In genomic region chr6:79869184-79869583, GRCh38 we compare ENCODE assay signal across 12 cellular contexts.
DNase-seq lines count a peak whose midpoint lies in the region; ATAC-seq and TF ChIP-seq lines count a peak whose summit lies in the region.
"Had no signal": no experiment of that assay in that cellular context is flagged by ENCODE, and none has a peak within 500 bp of the region (broad histone marks: within the 10 kb centered on the region; RNA-seq: fewer than 3 reads in every experiment).

No MANE protein-coding gene starts in this region.

- H3K27ac ChIP-seq in MM.1S (ENCODE audit: low read length) (no peak overlapping the region), dorsolateral prefrontal cortex (peak overlapping the region in 3 of 59 donors; percentile 40 to 46 (median 44)), prostate gland (peak overlapping the region; percentile 3 to 54)
- H3K27ac ChIP-seq: adrenal gland, gastroesophageal sphincter had no signal

- H3K4me2 ChIP-seq in MM.1S (ENCODE audit: low read depth, low read length), result peak overlapping the region; percentile 54; the same call in 1 of the 2 replicates

- no peak overlapping the region for H3K27ac Mint-ChIP-seq in activated CD8-positive, alpha-beta T cell treated with anti-CD3 and anti-CD28 coated beads, Interleukin-2, amount 10 ng/mL, durations not matched to agents 7 days and 5 days
- H3K27ac Mint-ChIP-seq: activated T-cell treated with anti-CD3 and anti-CD28 coated beads, Interleukin-2, amount 50 U/mL, for 24 hours had no signal

- intact Hi-C loops in dorsolateral prefrontal cortex (cut with DNase I), result loop anchor here (2.0 to 5.0 kb wide), 2 partner anchors 90 to 792 kb away; partner anchors contain the start of gene PHIP (in 1 of the 2)
- intact Hi-C loops in prostate gland (cut with DNase I), result loop anchor here (5.0 kb wide), 1 partner anchor 92 kb away; no protein-coding TSS in a partner anchor

- H3K4me1 ChIP-seq in MM.1S (ENCODE audit: low read length) (0 out of 2 replicates have a peak, but pooled peaks cover 5% of the 10 kb centered on the region), prostate gland (replicated peaks) (no peaks in the 10 kb centered on the region)
- H3K4me1 ChIP-seq: adrenal gland had no signal

- H3K9me3 ChIP-seq in MM.1S (replicated peaks; ENCODE audit: insufficient read depth, low read length) (no peaks in the 10 kb centered on the region), prostate gland (no peaks in the 10 kb centered on the region)
- H3K9me3 ChIP-seq: adrenal gland, gastroesophageal sphincter had no signal

- H3K9me3 Mint-ChIP-seq in activated CD8-positive, alpha-beta T cell treated with anti-CD3 and anti-CD28 coated beads, Interleukin-2, amount 10 ng/mL, durations not matched to agents 7 days and 5 days (ENCODE audit: insufficient read depth), result no peaks in the 10 kb centered on the region
- H3K9me3 Mint-ChIP-seq: activated CD4-positive, alpha-beta T cell treated with anti-CD3 and anti-CD28 coated beads, Interleukin-2, amount 10 ng/mL, durations not matched to agents 7 days and 5 days; activated T-cell treated with anti-CD3 and anti-CD28 coated beads, Interleukin-2, amount 50 U/mL, for 24 hours had no signal

- no peaks in the 10 kb centered on the region for H3K9me2 ChIP-seq in MM.1S (replicated peaks; ENCODE audit: insufficient read depth, low read length)

- no peak for TF ChIP-seq CTCF in MM.1S (IDR thresholded peaks at IDR 0.05; ENCODE audit: low read length)
- no peak for TF ChIP-seq CTCF in dorsolateral prefrontal cortex (IDR thresholded peaks at IDR 0.05 in 54 of 56, conservative IDR thresholded peaks at IDR 0.05 in 2 of 56; ENCODE audit: low read depth in 1 of 56, partially characterized antibody in 56 of 56)
- TF ChIP-seq CTCF in prostate gland (IDR thresholded peaks at IDR 0.05), result no peak

- ATAC-seq in activated CD8-positive, alpha-beta T cell treated with anti-CD3 and anti-CD28 coated beads, Interleukin-2, amount 10 ng/mL, durations not matched to agents 7 days and 5 days, result no peak

- H3K4me3 ChIP-seq in MM.1S (ENCODE audit: low read length) (no peak overlapping the region), dorsolateral prefrontal cortex (peak overlapping the region in 43 of 59 donors; percentile 18 to 65 (median 45)), prostate gland (no peak overlapping the region)

- no peaks in the 10 kb centered on the region for H3K27me3 ChIP-seq in MM.1S (replicated peaks; ENCODE audit: insufficient read depth, low read length)
- H3K27me3 ChIP-seq in dorsolateral prefrontal cortex, result no peaks in the 10 kb centered on the region
- H3K27me3 ChIP-seq in prostate gland (replicated peaks; ENCODE audit: insufficient read depth), result no peaks in the 10 kb centered on the region
- H3K27me3 ChIP-seq: adrenal gland, gastroesophageal sphincter had no signal

- no peak overlapping the region for H2AFZ ChIP-seq in MM.1S (ENCODE audit: low read length)

- H3F3A ChIP-seq in MM.1S (ENCODE audit: insufficient read depth, low read length), result no peaks in the 10 kb centered on the region

- no peaks in the 10 kb centered on the region for H3K36me3 Mint-ChIP-seq in activated CD8-positive, alpha-beta T cell treated with anti-CD3 and anti-CD28 coated beads, Interleukin-2, amount 10 ng/mL, durations not matched to agents 7 days and 5 days (ENCODE audit: low read depth)

- 58% methylated on average over 6 of the region's 6 CpGs for WGBS in prostate gland

- no peak overlapping the region for H3K9ac ChIP-seq in MM.1S (ENCODE audit: low read length)

- H3K27me3 Mint-ChIP-seq in activated CD8-positive, alpha-beta T cell treated with anti-CD3 and anti-CD28 coated beads, Interleukin-2, amount 10 ng/mL, durations not matched to agents 7 days and 5 days (ENCODE audit: low read depth), result peaks cover 11% of the 10 kb centered on the region

- no peaks in the 10 kb centered on the region for H3K79me2 ChIP-seq in MM.1S (ENCODE audit: low read length)

- no peaks in the 10 kb centered on the region for H4K20me1 ChIP-seq in MM.1S (ENCODE audit: insufficient read depth, low read length)

- H3K4me1 Mint-ChIP-seq in activated CD8-positive, alpha-beta T cell treated with anti-CD3 and anti-CD28 coated beads, Interleukin-2, amount 10 ng/mL, durations not matched to agents 7 days and 5 days (ENCODE audit: low read depth), result peaks cover 11% of the 10 kb centered on the region

- TF ChIP-seq POLR2A in prostate gland (IDR thresholded peaks at IDR 0.05), result no peak

- DNase-seq in NCI-H1092 treated with DMSO at 0.1 percent for 48 hours (lab: John Stamatoyannopoulos, UW), result peak; percentile 50
- DNase-seq in NCI-H1092 (lab: John Stamatoyannopoulos, UW), result no peak
- no peak for DNase-seq in MM.1S
- DNase-seq in dorsolateral prefrontal cortex, result no peak
- no peak for DNase-seq in prostate gland (ENCODE audit: low spot score)
- no peak for DNase-seq in activated CD8-positive, alpha-beta T cell treated with anti-CD3 and anti-CD28 coated beads, Interleukin-2, amount 10 ng/mL, durations not matched to agents 7 days and 5 days
- DNase-seq in SIG-M5 treated with dmso at 0.1 percent for 504 hours (lab: John Stamatoyannopoulos, UW; ENCODE audit: unreplicated experiment), result no peak
- no peak for DNase-seq in activated T-cell treated with anti-CD3 and anti-CD28 coated beads, Interleukin-2, amount 50 U/mL, for 48 hours

- H3K4me3 Mint-ChIP-seq in activated CD8-positive, alpha-beta T cell treated with anti-CD3 and anti-CD28 coated beads, Interleukin-2, amount 10 ng/mL, durations not matched to agents 7 days and 5 days, result no peak overlapping the region
- H3K4me3 Mint-ChIP-seq: activated CD4-positive, alpha-beta T cell treated with anti-CD3 and anti-CD28 coated beads, Interleukin-2, amount 10 ng/mL, durations not matched to agents 7 days and 5 days had no signal

- POLR2A ChIA-PET in activated CD8-positive, alpha-beta T cell treated with anti-CD3 and anti-CD28 coated beads, Interleukin-2, amount 10 ng/mL, durations not matched to agents 7 days and 5 days (lab: Charles Lee), result no interaction called here

- CTCF ChIA-PET in activated CD8-positive, alpha-beta T cell treated with anti-CD3 and anti-CD28 coated beads, Interleukin-2, amount 10 ng/mL, durations not matched to agents 7 days and 5 days (lab: Charles Lee), result interaction anchor here (1.0 to 4.9 kb wide), 23 partner anchors 9 to 345 kb away, joined by 3 to 37 read pairs (median 6); no protein-coding TSS in a partner anchor

- H3K36me3 ChIP-seq in MM.1S (replicated peaks; ENCODE audit: insufficient read depth, low read length) (no peaks in the 10 kb centered on the region), prostate gland (no peaks in the 10 kb centered on the region)
- H3K36me3 ChIP-seq: adrenal gland, gastroesophageal sphincter had no signal

Comparison
In these comparisons a context has a peak if more than half of its experiments do, and no peak if none do; other contexts are left out.
1. H3K4me3 ChIP-seq: peak in dorsolateral prefrontal cortex (43 of 59); none in MM.1S (single experiment) and prostate gland (0 of 2).